Comparison of ENCODE assay signal across 21 cellular contexts in genomic region chr21:39631842-39632577, GRCh38. TPM values are rescaled to one million over a fixed set of nuclear protein-coding genes. Genes with fewer than 3 reads are reported as not detected.
DNase-seq lines count a peak whose midpoint lies in the region; ATAC-seq and TF ChIP-seq lines count a peak whose summit lies in the region.
"Had no signal": no experiment of that assay in that cellular context is flagged by ENCODE, and none has a peak within 500 bp of the region (broad histone marks: within the 10 kb centered on the region; RNA-seq: fewer than 3 reads in every experiment).

No MANE protein-coding gene starts in this region.

- BruUV-seq in Calu3 (replicated peaks; lab: Mats Ljungman, UMichigan) = no TSS peak

- no peaks in the 10 kb centered on the region for H3K27me3 ChIP-seq in smooth muscle cell (ENCODE audit: low read depth)
- no peaks in the 10 kb centered on the region for H3K27me3 ChIP-seq in vagina

- H3K36me3 ChIP-seq in smooth muscle cell (ENCODE audit: low read depth) (no peaks in the 10 kb centered on the region), vagina (no peaks in the 10 kb centered on the region)

- WGBS in smooth muscle cell (ENCODE audit: low lambda C conversion rate) = 71% methylated on average over 10 of the region's 10 CpGs

- H4K20me1 ChIP-seq in smooth muscle cell (ENCODE audit: low read depth) = no peaks in the 10 kb centered on the region

- H2AFZ ChIP-seq in smooth muscle cell (ENCODE audit: low read depth) = no peak overlapping the region

- TF ChIP-seq CTCF in Calu3 (IDR thresholded peaks at IDR 0.05; ENCODE audit: unreplicated experiment) (no peak), smooth muscle cell (IDR thresholded peaks at IDR 0.05; ENCODE audit: borderline replicate concordance, insufficient read depth, poor library complexity, severe bottlenecking) (no peak), vagina (IDR thresholded peaks at IDR 0.05) (no peak)

- H3K4me1 ChIP-seq in smooth muscle cell (ENCODE audit: low read depth) = peaks cover 24% of the 10 kb centered on the region
- H3K4me1 ChIP-seq in vagina = no peaks in the 10 kb centered on the region

- H3K79me2 ChIP-seq in smooth muscle cell (ENCODE audit: low read depth) = no peaks in the 10 kb centered on the region

- no peak for ATAC-seq in HG03565 (IDR thresholded peaks at IDR 0.05; ENCODE audit: unreplicated experiment)

- intact Hi-C loops in Calu3 (cut with micrococcal nuclease; ENCODE audit: unreplicated experiment) = loop anchor here (2.0 to 5.0 kb wide), 4 partner anchors 35 to 113 kb away; no protein-coding TSS in a partner anchor
- intact Hi-C loops in vagina (cut with DNase I) = no loop called here

- H3F3A ChIP-seq in smooth muscle cell (ENCODE audit: low read depth) = peaks cover 18% of the 10 kb centered on the region

- H3K4me1 Mint-ChIP-seq in Calu3 (ENCODE audit: low read depth, unreplicated experiment) = peaks cover 73% of the 10 kb centered on the region
- H3K4me1 Mint-ChIP-seq: CD8-positive, alpha-beta memory T cell had no signal

- CTCF ChIA-PET in Calu3 (lab: Charles Lee) = interaction anchor here (0.5 to 1.3 kb wide), 3 partner anchors 114 to 263 kb away, joined by 3 to 5 read pairs (median 3); no protein-coding TSS in a partner anchor

- peaks cover 2% of the 10 kb centered on the region for H3K9me3 Mint-ChIP-seq in Calu3 (ENCODE audit: low read depth, unreplicated experiment)

- H3K36me3 Mint-ChIP-seq in Calu3 (ENCODE audit: insufficient read depth, unreplicated experiment) = peaks cover 22% of the 10 kb centered on the region
- H3K36me3 Mint-ChIP-seq: CD8-positive, alpha-beta memory T cell had no signal

- peak overlapping the region; percentile 47 for H3K4me3 Mint-ChIP-seq in Calu3 (ENCODE audit: low read depth, unreplicated experiment)
- H3K4me3 Mint-ChIP-seq: CD8-positive, alpha-beta memory T cell had no signal

- H3K27ac Mint-ChIP-seq in Calu3 (ENCODE audit: unreplicated experiment) = peak overlapping the region; percentile 100
- H3K27ac Mint-ChIP-seq: CD8-positive, alpha-beta memory T cell had no signal

- no peaks in the 10 kb centered on the region for H3K27me3 Mint-ChIP-seq in Calu3 (ENCODE audit: unreplicated experiment)

- H3K9me3 ChIP-seq in smooth muscle cell (replicated peaks; ENCODE audit: low read depth) (no peaks in the 10 kb centered on the region), vagina (no peaks in the 10 kb centered on the region)

- H3K4me3 ChIP-seq in smooth muscle cell (no peak overlapping the region), vagina (no peak overlapping the region)

- no peak for TF ChIP-seq POLR2A in vagina (IDR thresholded peaks at IDR 0.05)

- H3K9ac ChIP-seq in smooth muscle cell (ENCODE audit: low read depth) = no peak overlapping the region

- H3K27ac ChIP-seq in epithelial cell of prostate (peak overlapping the region; percentile 96), smooth muscle cell (ENCODE audit: low read depth) (peak overlapping the region; percentile 97), vagina (no peak overlapping the region)
- H3K27ac ChIP-seq: C4-2B had no signal

- DNase-seq in Calu3 = no peak
- peak; percentile 50 for DNase-seq in SW480 (ENCODE audit: low spot score)
- DNase-seq in epithelial cell of prostate (ENCODE audit: low read depth, low spot score) = no peak
- DNase-seq in smooth muscle cell (lab: John Stamatoyannopoulos, UW; ENCODE audit: unreplicated experiment) = no peak
- DNase-seq in vagina (ENCODE audit: extremely low spot score in 2 of 2) = no peak
- no peak for DNase-seq in putamen (ENCODE audit: low spot score)
- DNase-seq: CD8-positive, alpha-beta memory T cell; DMS53; GDM1; KG1; NCI-H1092 treated with DMSO at 0.1 percent for 48 hours; NCI-H146; NCI-H2029; NCI-H2171; NCI-H345; NCI-H524 treated with DMSO at 0.1 percent for 48 hours; Right ventricle myocardium superior had no signal

- peak overlapping the region; percentile 78 for H3K4me2 ChIP-seq in smooth muscle cell

RNA-seq across cellular contexts. Expression of gene B3GALT5, which starts 19.3 kb away (rescaled TPM):
- total RNA-seq in Calu3 (2022) (40.8 and 48.2 TPM in 2 replicates), smooth muscle cell (1.7 and 3.8 TPM in 2 replicates), vagina (1.5 TPM)
- 0.73 and 1.3 TPM in 2 replicates for polyA plus RNA-seq in smooth muscle cell
- total RNA-seq: CD8-positive, alpha-beta memory T cell; OCI-LY7; SK-MEL-5 had no signal
- polyA plus RNA-seq: CD8-positive, alpha-beta memory T cell had no signal
